Comparison of ENCODE assay signal across 1 cellular context in genomic region chr20:60057866-60058807, GRCh38.
TF ChIP-seq lines count a peak whose summit lies in the region.

No MANE protein-coding gene starts in this region.

TF ChIP-seq in HEK293, 187 proteins besides CTCF, POLR2A, EP300 and RAD21 (continued from another document):
- no peak for TF ChIP-seq ZNF449 (tag by site-specific recombination; IDR thresholded peaks at IDR 0.05)
- TF ChIP-seq ZNF692 (tag by site-specific recombination; IDR thresholded peaks at IDR 0.05) = peak; percentile 99
- no peak for TF ChIP-seq HOXD13 (CRISPR knock-in tag; IDR thresholded peaks at IDR 0.05; ENCODE audit: borderline replicate concordance)
- no peak for TF ChIP-seq ZSCAN23 (tag by site-specific recombination; IDR thresholded peaks at IDR 0.05)
- peak; percentile 52; the same call in 1 of the 2 replicates for TF ChIP-seq ZEB2 (tag by site-specific recombination; IDR thresholded peaks at IDR 0.05)
- 0 out of 2 replicates have a peak, but pooled peaks have one; percentile 47 for TF ChIP-seq SP7 (tag by site-specific recombination; IDR thresholded peaks at IDR 0.05)
- TF ChIP-seq ATF2 (tag by site-specific recombination; IDR thresholded peaks at IDR 0.05; ENCODE audit: low read depth) = 0 out of 2 replicates have a peak, but pooled peaks have one; percentile 35
- TF ChIP-seq ZNF19 (tag by site-specific recombination; IDR thresholded peaks at IDR 0.05; ENCODE audit: low read depth) = no peak
- no peak for TF ChIP-seq ZNF776 (tag by site-specific recombination; IDR thresholded peaks at IDR 0.05; ENCODE audit: borderline replicate concordance)
- TF ChIP-seq ZNF184 (tag by site-specific recombination; IDR thresholded peaks at IDR 0.05) = 0 out of 2 replicates have a peak, but pooled peaks have one; percentile 31
- TF ChIP-seq ZSCAN5A (tag by site-specific recombination; IDR thresholded peaks at IDR 0.05) = no peak
- no peak for TF ChIP-seq ZNF473 (tag by site-specific recombination; IDR thresholded peaks at IDR 0.05)
- TF ChIP-seq BCL11B (tag by site-specific recombination; IDR thresholded peaks at IDR 0.05; ENCODE audit: low read depth) = no peak
- peak; percentile 91 for TF ChIP-seq ZNF398 (tag by site-specific recombination; IDR thresholded peaks at IDR 0.05)
- TF ChIP-seq PRDM6 (tag by site-specific recombination; IDR thresholded peaks at IDR 0.05) = no peak; the same call in 1 of the 2 replicates
- TF ChIP-seq ZNF785 (tag by site-specific recombination; IDR thresholded peaks at IDR 0.05) = no peak
- TF ChIP-seq ZSCAN4 (tag by site-specific recombination; IDR thresholded peaks at IDR 0.05) = no peak
- TF ChIP-seq SALL2 (tag by site-specific recombination; IDR thresholded peaks at IDR 0.05; ENCODE audit: borderline replicate concordance) = no peak
- TF ChIP-seq ZBTB11 (tag by site-specific recombination; conservative IDR thresholded peaks at IDR 0.05; ENCODE audit: low read depth) = no peak
- peak; percentile 89 for TF ChIP-seq SCRT1 (tag by site-specific recombination; IDR thresholded peaks at IDR 0.05; ENCODE audit: borderline replicate concordance)
- TF ChIP-seq KLF7 (tag by site-specific recombination; IDR thresholded peaks at IDR 0.05; ENCODE audit: borderline replicate concordance) = no peak
- peak; percentile 99 for TF ChIP-seq ZIC2 (tag by site-specific recombination; IDR thresholded peaks at IDR 0.05)
- no peak for TF ChIP-seq REST (tag by site-specific recombination; IDR thresholded peaks at IDR 0.05)
- no peak for TF ChIP-seq ZNF596 (tag by site-specific recombination; IDR thresholded peaks at IDR 0.05)
- TF ChIP-seq KLF8 (tag by site-specific recombination; IDR thresholded peaks at IDR 0.05) = peak; percentile 36; the same call in 1 of the 2 replicates
- TF ChIP-seq ZNF132 (tag by site-specific recombination; IDR thresholded peaks at IDR 0.05; ENCODE audit: borderline replicate concordance) = no peak
- TF ChIP-seq GLI2 (tag by site-specific recombination; IDR thresholded peaks at IDR 0.05; ENCODE audit: borderline replicate concordance, low read depth) = no peak
- no peak for TF ChIP-seq ZNF585B (tag by site-specific recombination; IDR thresholded peaks at IDR 0.05)
- TF ChIP-seq ZNF311 (tag by site-specific recombination; IDR thresholded peaks at IDR 0.05; ENCODE audit: borderline replicate concordance) = no peak
TF ChIP-seq in HEK293: peak in this region for 43.
